In the genomic region with DNA sequence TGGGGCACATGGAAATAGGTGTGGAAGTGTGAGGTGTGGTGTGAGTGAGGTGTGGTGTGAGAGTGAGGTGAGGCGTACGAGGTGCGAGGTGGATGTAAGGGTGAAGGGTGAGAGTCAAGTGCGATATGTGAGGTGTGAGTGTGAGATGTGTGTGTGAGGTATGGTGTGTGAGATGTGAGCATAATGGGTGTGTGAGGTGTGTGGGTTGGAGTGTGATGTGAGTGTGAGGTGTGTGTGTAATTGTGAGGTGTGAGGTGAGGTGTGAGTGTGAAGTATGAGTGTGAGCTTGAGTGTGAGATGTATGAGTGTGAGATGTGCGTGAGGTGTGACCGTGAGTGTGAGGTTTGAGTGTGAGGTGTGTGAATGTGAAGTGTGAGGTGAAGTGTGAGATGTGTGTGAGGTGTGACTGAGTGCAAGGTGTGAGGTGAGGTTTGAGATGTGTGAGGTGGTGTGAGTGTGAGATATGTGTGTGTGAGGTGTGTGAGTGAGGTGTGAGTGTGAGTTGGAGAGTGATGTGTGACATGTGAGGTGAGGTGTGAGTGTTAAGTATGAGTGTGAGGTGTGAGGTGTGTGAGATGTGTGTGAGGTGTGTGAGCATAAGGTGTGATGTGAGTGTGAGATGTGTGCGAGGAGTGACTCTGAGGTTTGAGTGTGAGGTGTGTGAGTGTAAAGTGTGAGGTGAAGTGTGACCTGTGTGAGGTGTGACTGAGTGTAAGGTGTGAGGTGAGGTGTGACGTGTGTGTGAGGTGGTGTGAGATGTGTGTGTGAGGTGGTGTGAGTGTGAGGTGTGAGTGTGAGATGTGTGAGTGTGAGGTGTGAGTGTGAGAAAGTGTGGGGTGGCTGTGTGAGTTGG, we compare ENCODE assay signal across 1 cellular context.
A peak's percentile ranks its signal among the peaks of the same experiment; 100 is the strongest.
TF ChIP-seq lines count a peak whose summit lies in the region.

No MANE protein-coding gene starts in this region.

TF ChIP-seq in HepG2, 621 proteins besides CTCF, POLR2A, EP300 and RAD21:
- TF ChIP-seq IKZF1 (IDR thresholded peaks at IDR 0.05) (peak; percentile 78; the same call in 1 of the 2 replicates), ATF7 (IDR thresholded peaks at IDR 0.05) (0 out of 2 replicates have a peak, but pooled peaks have one; percentile 1), ATF7 (CRISPR knock-in tag; IDR thresholded peaks at IDR 0.05) (no peak), FOXA1 (IDR thresholded peaks at IDR 0.05) (peak; percentile 32; the same call in 1 of the 2 replicates), FOXA1 (CRISPR knock-in tag; IDR thresholded peaks at IDR 0.05) (no peak), ONECUT2 (CRISPR knock-in tag; IDR thresholded peaks at IDR 0.05) (no peak), SNAPC4 (CRISPR knock-in tag; IDR thresholded peaks at IDR 0.05) (no peak), SOX6 (IDR thresholded peaks at IDR 0.05) (peak; percentile 71), SOX6 (CRISPR knock-in tag; IDR thresholded peaks at IDR 0.05) (no peak), FOXP1 (IDR thresholded peaks at IDR 0.05) (0 out of 2 replicates have a peak, but pooled peaks have one; percentile 9), FOXP1 (CRISPR knock-in tag; IDR thresholded peaks at IDR 0.05) (no peak), RAD51 (IDR thresholded peaks at IDR 0.05; ENCODE audit: borderline replicate concordance) (peak; percentile 15; the same call in 1 of the 2 replicates), NONO (IDR thresholded peaks at IDR 0.05) (peak; percentile 35; the same call in 1 of the 2 replicates), NONO (CRISPR knock-in tag; conservative IDR thresholded peaks at IDR 0.05) (no peak), MNT (IDR thresholded peaks at IDR 0.05) (peak; percentile 13; the same call in 1 of the 2 replicates), ZFX (CRISPR knock-in tag; IDR thresholded peaks at IDR 0.05; ENCODE audit: low read depth) (no peak), ZNF616 (CRISPR knock-in tag; IDR thresholded peaks at IDR 0.05; ENCODE audit: low read depth) (no peak), JUNB (CRISPR knock-in tag; IDR thresholded peaks at IDR 0.05; ENCODE audit: borderline replicate concordance) (0 out of 2 replicates have a peak, but pooled peaks have one; percentile 20), CREB1 (IDR thresholded peaks at IDR 0.05) (peak; percentile 85), CREB1 (CRISPR knock-in tag; IDR thresholded peaks at IDR 0.05) (no peak)
- TF ChIP-seq, protein P1, sequence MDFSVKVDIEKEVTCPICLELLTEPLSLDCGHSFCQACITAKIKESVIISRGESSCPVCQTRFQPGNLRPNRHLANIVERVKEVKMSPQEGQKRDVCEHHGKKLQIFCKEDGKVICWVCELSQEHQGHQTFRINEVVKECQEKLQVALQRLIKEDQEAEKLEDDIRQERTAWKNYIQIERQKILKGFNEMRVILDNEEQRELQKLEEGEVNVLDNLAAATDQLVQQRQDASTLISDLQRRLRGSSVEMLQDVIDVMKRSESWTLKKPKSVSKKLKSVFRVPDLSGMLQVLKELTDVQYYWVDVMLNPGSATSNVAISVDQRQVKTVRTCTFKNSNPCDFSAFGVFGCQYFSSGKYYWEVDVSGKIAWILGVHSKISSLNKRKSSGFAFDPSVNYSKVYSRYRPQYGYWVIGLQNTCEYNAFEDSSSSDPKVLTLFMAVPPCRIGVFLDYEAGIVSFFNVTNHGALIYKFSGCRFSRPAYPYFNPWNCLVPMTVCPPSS (IDR thresholded peaks at IDR 0.05): peak; percentile 77
- TF ChIP-seq, protein P2, sequence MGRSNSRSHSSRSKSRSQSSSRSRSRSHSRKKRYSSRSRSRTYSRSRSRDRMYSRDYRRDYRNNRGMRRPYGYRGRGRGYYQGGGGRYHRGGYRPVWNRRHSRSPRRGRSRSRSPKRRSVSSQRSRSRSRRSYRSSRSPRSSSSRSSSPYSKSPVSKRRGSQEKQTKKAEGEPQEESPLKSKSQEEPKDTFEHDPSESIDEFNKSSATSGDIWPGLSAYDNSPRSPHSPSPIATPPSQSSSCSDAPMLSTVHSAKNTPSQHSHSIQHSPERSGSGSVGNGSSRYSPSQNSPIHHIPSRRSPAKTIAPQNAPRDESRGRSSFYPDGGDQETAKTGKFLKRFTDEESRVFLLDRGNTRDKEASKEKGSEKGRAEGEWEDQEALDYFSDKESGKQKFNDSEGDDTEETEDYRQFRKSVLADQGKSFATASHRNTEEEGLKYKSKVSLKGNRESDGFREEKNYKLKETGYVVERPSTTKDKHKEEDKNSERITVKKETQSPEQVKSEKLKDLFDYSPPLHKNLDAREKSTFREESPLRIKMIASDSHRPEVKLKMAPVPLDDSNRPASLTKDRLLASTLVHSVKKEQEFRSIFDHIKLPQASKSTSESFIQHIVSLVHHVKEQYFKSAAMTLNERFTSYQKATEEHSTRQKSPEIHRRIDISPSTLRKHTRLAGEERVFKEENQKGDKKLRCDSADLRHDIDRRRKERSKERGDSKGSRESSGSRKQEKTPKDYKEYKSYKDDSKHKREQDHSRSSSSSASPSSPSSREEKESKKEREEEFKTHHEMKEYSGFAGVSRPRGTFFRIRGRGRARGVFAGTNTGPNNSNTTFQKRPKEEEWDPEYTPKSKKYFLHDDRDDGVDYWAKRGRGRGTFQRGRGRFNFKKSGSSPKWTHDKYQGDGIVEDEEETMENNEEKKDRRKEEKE (IDR thresholded peaks at IDR 0.05): no peak
